ENCODE assay signal across 8 cellular contexts in the genomic region with DNA sequence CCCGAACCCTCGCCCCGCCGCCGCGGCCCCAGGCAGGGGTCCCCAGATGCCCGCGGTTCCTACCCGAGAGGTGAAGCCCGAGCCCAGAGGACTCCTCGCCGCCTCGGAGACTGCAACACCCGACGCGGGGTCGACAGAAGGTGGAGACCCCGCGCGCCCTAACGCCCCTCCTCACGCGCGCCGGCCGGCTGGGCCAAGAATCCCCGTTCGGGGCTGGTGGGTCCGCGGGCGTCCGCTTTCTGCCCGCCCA. TPM values are rescaled to one million over a fixed set of nuclear protein-coding genes. Genes with fewer than 3 reads are reported as not detected.
DNase-seq lines count a peak whose midpoint lies in the region; ATAC-seq and TF ChIP-seq lines count a peak whose summit lies in the region.

No MANE protein-coding gene starts in this region.

- H3K27me3 ChIP-seq in mammary epithelial cell (ENCODE audit: insufficient read depth, low read length) (no peaks in the 10 kb centered on the region), mesenchymal stem cell (ENCODE audit: control insufficient read depth in 1 of 2, insufficient read depth in 1 of 2, low read length in 2 of 2) (no peaks in the 10 kb centered on the region), vagina (no peaks in the 10 kb centered on the region)

- peak overlapping the region; percentile 98 for H2BK120ac ChIP-seq in mesenchymal stem cell (ENCODE audit: low read depth, low read length)

- H3K9ac ChIP-seq in mammary epithelial cell (ENCODE audit: insufficient read depth, low read length) (peak overlapping the region; percentile 82), mesenchymal stem cell (ENCODE audit: low read length) (peak overlapping the region; percentile 95)

- BruUV-seq in mammary epithelial cell (replicated peaks; lab: Mats Ljungman, UMichigan), result no TSS peak

- H3K4me3 ChIP-seq in mammary epithelial cell (replicated peaks in 1 of 3; ENCODE audit: insufficient read depth in 1 of 3, low read depth in 2 of 3, low read length in 3 of 3) (peak overlapping the region; percentile 59 to 97 (median 76)), mesenchymal stem cell (ENCODE audit: insufficient read depth in 1 of 2, low read depth in 1 of 2, low read length in 2 of 2) (peak overlapping the region; percentile 96 to 98), vagina (peak overlapping the region; percentile 86 to 94)

- dilution Hi-C loops in mammary epithelial cell (cut with HindIII; ENCODE audit: low sequenced_read_pairs), result loop anchor here (5.0 kb wide), 1 partner anchor 70 kb away; no protein-coding TSS in a partner anchor

- peaks cover 5% of the 10 kb centered on the region for H3K79me1 ChIP-seq in mesenchymal stem cell (replicated peaks; ENCODE audit: low read length, poor library complexity, severe bottlenecking)

- H3K4me2 ChIP-seq in mammary epithelial cell (ENCODE audit: insufficient read depth, low read depth, low read length), result peak overlapping the region; percentile 97
- peak overlapping the region; percentile 87 for H3K4me2 ChIP-seq in mesenchymal stem cell (ENCODE audit: low read length, poor library complexity, severe bottlenecking)

- no peak overlapping the region for H2AK5ac ChIP-seq in mesenchymal stem cell (ENCODE audit: low read length, severe bottlenecking)

- H3K4me1 ChIP-seq in mammary epithelial cell (ENCODE audit: insufficient read depth, low read length) (peaks cover 10% of the 10 kb centered on the region), mesenchymal stem cell (ENCODE audit: control insufficient read depth, insufficient read depth, low read depth, low read length) (peaks cover 5% of the 10 kb centered on the region), vagina (peaks cover 27% of the 10 kb centered on the region)

- peaks cover 6% of the 10 kb centered on the region for H3K36me3 ChIP-seq in mammary epithelial cell (ENCODE audit: insufficient read depth, low read length)
- H3K36me3 ChIP-seq in mesenchymal stem cell (ENCODE audit: control insufficient read depth in 1 of 2, insufficient read depth in 2 of 2, low read depth in 1 of 2, low read length in 2 of 2), result peaks cover 24 to 27% of the 10 kb centered on the region in 2 experiments
- peaks cover 0 to 8% of the 10 kb centered on the region in 2 donors for H3K36me3 ChIP-seq in vagina

- DNase-seq in mammary epithelial cell (no peak), mesenchymal stem cell (no peak), vagina (ENCODE audit: extremely low spot score in 2 of 2) (no peak), DMS79 treated with DMSO at 0.1 percent for 48 hours (lab: John Stamatoyannopoulos, UW) (no peak), SK-N-DZ (ENCODE audit: low spot score) (no peak)

- H2BK12ac ChIP-seq in mesenchymal stem cell (ENCODE audit: low read length in 2 of 2), result peak overlapping the region in 1 of 2 experiments; percentile 31

- H2AFZ ChIP-seq in mammary epithelial cell (ENCODE audit: low read depth, low read length) (peak overlapping the region; percentile 95), mesenchymal stem cell (ENCODE audit: low read depth, low read length) (no peak overlapping the region)

- TF ChIP-seq POLR2A in vagina (IDR thresholded peaks at IDR 0.05), result no peak

- peaks cover 3% of the 10 kb centered on the region for H4K20me1 ChIP-seq in mammary epithelial cell (ENCODE audit: insufficient read depth, low read length)

- peak overlapping the region; percentile 98 for H2BK5ac ChIP-seq in mesenchymal stem cell (ENCODE audit: low read depth, low read length, poor library complexity, severe bottlenecking)

- H3K4ac ChIP-seq in mesenchymal stem cell (ENCODE audit: low read depth in 1 of 2, low read length in 2 of 2), result peak overlapping the region; percentile 89 to 99

- H2BK15ac ChIP-seq in mesenchymal stem cell (ENCODE audit: low read depth, poor library complexity, severe bottlenecking), result no peak overlapping the region

- intact Hi-C loops in mammary epithelial cell (cut with micrococcal nuclease) (loop anchor here (2.0 to 5.0 kb wide), 3 partner anchors 21 to 135 kb away; partner anchors contain the start of genes ATP5PD, JPT1 and KCTD2), vagina (cut with DNase I) (no loop called here)

- peak overlapping the region; percentile 86 to 95 for H3K14ac ChIP-seq in mesenchymal stem cell (ENCODE audit: low read length in 2 of 2)

- CTCF ChIA-PET in mammary epithelial cell (lab: Charles Lee; ENCODE audit: low non-redundant PET), result interaction anchor here (1.0 kb wide), 1 partner anchor 19 kb away, joined by 4 read pairs; no protein-coding TSS in a partner anchor

- no peak for TF ChIP-seq CTCF in mammary epithelial cell (conservative IDR thresholded peaks at IDR 0.05 in 1 of 2, IDR thresholded peaks at IDR 0.05 in 1 of 2; ENCODE audit: extremely low read depth in 1 of 2, insufficient read depth in 1 of 2, low read depth in 1 of 2, low read length in 2 of 2)
- no peak for TF ChIP-seq CTCF in vagina (IDR thresholded peaks at IDR 0.05)

- H4K8ac ChIP-seq in mesenchymal stem cell (ENCODE audit: low read length), result no peak overlapping the region

- H3K79me2 ChIP-seq in mammary epithelial cell (ENCODE audit: insufficient read depth, low read length), result peaks cover 54% of the 10 kb centered on the region

- H3K27ac ChIP-seq in mammary epithelial cell (ENCODE audit: insufficient read depth, low read depth, low read length), result peak overlapping the region; percentile 83
- no peak overlapping the region for H3K27ac ChIP-seq in mesenchymal stem cell (ENCODE audit: low read length, poor library complexity, severe bottlenecking)
- H3K27ac ChIP-seq in vagina, result peak overlapping the region; percentile 99

- H4K91ac ChIP-seq in mesenchymal stem cell (ENCODE audit: low read length), result peak overlapping the region; percentile 68

- in situ Hi-C loops in mammary epithelial cell (cut with MboI; ENCODE audit: low sequenced_read_pairs in 2 of 2), result no loop called here

- WGBS in mammary epithelial cell (ENCODE audit: low coverage, missing lambda C conversion rate), result no CpG with 5 or more reads among the region's 33 CpGs
- 2% methylated on average over 12 of the region's 33 CpGs for WGBS in mesenchymal stem cell

- peak overlapping the region; percentile 89 to 96 for H3K23ac ChIP-seq in mesenchymal stem cell (ENCODE audit: low read length in 2 of 2)

- H3K9me3 ChIP-seq in mammary epithelial cell (replicated peaks; ENCODE audit: insufficient read depth, low read length) (no peaks in the 10 kb centered on the region), mesenchymal stem cell (ENCODE audit: control insufficient read depth, low read length) (no peaks in the 10 kb centered on the region), vagina (no peaks in the 10 kb centered on the region)

- peak; percentile 30 for ATAC-seq in GM18907 (IDR thresholded peaks at IDR 0.05; ENCODE audit: unreplicated experiment)
- ATAC-seq in HG03442 (IDR thresholded peaks at IDR 0.05; ENCODE audit: unreplicated experiment), result peak; percentile 19
- no peak for ATAC-seq in HG02610 (IDR thresholded peaks at IDR 0.05; ENCODE audit: unreplicated experiment)

- H3K18ac ChIP-seq in mesenchymal stem cell (ENCODE audit: low read depth in 1 of 2, low read length in 2 of 2), result peak overlapping the region; percentile 45 to 61

RNA-seq across cellular contexts. Expression of gene SUMO2, which starts 0.5 kb away (rescaled TPM):
- total RNA-seq in mammary epithelial cell, result 100 to 1,000 TPM in 1 of 2 donors, 10 to 100 TPM in 1; 49.7 to 279 TPM
- polyA plus RNA-seq in mammary epithelial cell, result 71.8 TPM
- polyA minus RNA-seq in mammary epithelial cell, result 141 TPM
- 170 TPM for polyA plus RNA-seq in mesenchymal stem cell (2013, experiment 1 of 2)
- 170 TPM for polyA plus RNA-seq in mesenchymal stem cell (2013, experiment 2 of 2)
- 63.6 TPM for total RNA-seq in vagina
- 234 and 270 TPM in 2 replicates for polyA plus RNA-seq in SK-N-DZ (2014; cell fraction: cytosol; rRNA removed)
- polyA plus RNA-seq in SK-N-DZ (2014; cell fraction: nucleus; rRNA removed), result 108 and 128 TPM in 2 replicates

RNA-seq across cellular contexts. Expression of gene NUP85, which starts 23.2 kb away (rescaled TPM):
- total RNA-seq in mammary epithelial cell, result 10 to 100 TPM; 28.2 to 60.8 TPM
- 75.8 TPM for polyA plus RNA-seq in mammary epithelial cell
- polyA minus RNA-seq in mammary epithelial cell, result 144 TPM
- polyA plus RNA-seq in mesenchymal stem cell (2013, experiment 1 of 2), result 24.1 TPM
- 21.9 TPM for polyA plus RNA-seq in mesenchymal stem cell (2013, experiment 2 of 2)
- 33.9 TPM for total RNA-seq in vagina
- polyA plus RNA-seq in SK-N-DZ (2014; cell fraction: cytosol; rRNA removed), result 101 and 127 TPM in 2 replicates
- 374 and 399 TPM in 2 replicates for polyA plus RNA-seq in SK-N-DZ (2014; cell fraction: nucleus; rRNA removed)

RNA-seq across cellular contexts. Expression of gene JPT1, which starts 27.9 kb away (rescaled TPM):
- total RNA-seq in mammary epithelial cell (100 to 1,000 TPM; 107 to 223 TPM), vagina (48.1 TPM)
- 280 TPM for polyA plus RNA-seq in mammary epithelial cell
- polyA minus RNA-seq in mammary epithelial cell, result 110 TPM
- 284 TPM for polyA plus RNA-seq in mesenchymal stem cell (2013, experiment 1 of 2)
- 299 TPM for polyA plus RNA-seq in mesenchymal stem cell (2013, experiment 2 of 2)
- polyA plus RNA-seq in SK-N-DZ (2014; cell fraction: cytosol; rRNA removed), result 510 and 575 TPM in 2 replicates
- 348 and 374 TPM in 2 replicates for polyA plus RNA-seq in SK-N-DZ (2014; cell fraction: nucleus; rRNA removed)

RNA-seq across cellular contexts. Expression of gene NT5C, which starts 50.7 kb away (rescaled TPM):
- total RNA-seq in mammary epithelial cell (10 to 100 TPM; 45.7 to 65.7 TPM), vagina (98.5 TPM)
- 37.9 TPM for polyA plus RNA-seq in mammary epithelial cell
- polyA minus RNA-seq in mammary epithelial cell, result 27.5 TPM
- polyA plus RNA-seq in mesenchymal stem cell (2013, experiment 1 of 2), result 52.5 TPM
- polyA plus RNA-seq in mesenchymal stem cell (2013, experiment 2 of 2), result 56.2 TPM
- polyA plus RNA-seq in SK-N-DZ (2014; cell fraction: cytosol; rRNA removed), result 134 and 151 TPM in 2 replicates
- polyA plus RNA-seq in SK-N-DZ (2014; cell fraction: nucleus; rRNA removed), result 591 and 629 TPM in 2 replicates
